In the genomic region with DNA sequence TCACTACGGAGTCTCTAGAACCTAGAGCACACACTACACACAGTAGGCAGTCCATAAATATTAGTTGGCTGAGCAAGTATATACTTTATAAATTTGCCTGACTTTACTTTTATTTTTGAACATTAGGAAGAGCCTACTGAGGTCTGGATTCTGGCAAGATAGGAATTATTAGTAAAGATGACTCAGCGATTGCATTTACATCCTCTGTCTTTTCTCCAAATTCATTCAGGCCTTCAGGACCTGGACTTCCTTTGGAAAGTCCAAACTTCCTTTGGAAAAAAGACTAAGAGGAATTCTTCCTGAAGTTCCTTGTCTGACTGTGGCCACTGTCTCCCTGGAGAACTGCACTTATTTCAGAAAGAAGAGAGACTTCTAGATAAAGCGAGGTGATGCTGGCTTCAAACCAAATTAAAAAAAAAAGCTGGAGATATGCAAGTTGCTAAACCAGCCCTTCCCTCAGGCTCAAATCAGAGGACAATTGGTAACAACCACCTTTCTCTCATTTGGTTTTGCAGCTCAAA, we compare ENCODE assay signal across 2 cellular contexts.
TF ChIP-seq lines count a peak whose summit lies in the region.

No MANE protein-coding gene starts in this region.

TF ChIP-seq in liver, 16 proteins besides CTCF, POLR2A, EP300 and RAD21:
- TF ChIP-seq, protein P1, sequence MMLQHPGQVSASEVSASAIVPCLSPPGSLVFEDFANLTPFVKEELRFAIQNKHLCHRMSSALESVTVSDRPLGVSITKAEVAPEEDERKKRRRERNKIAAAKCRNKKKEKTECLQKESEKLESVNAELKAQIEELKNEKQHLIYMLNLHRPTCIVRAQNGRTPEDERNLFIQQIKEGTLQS (IDR thresholded peaks at IDR 0.05) = no peak
- TF ChIP-seq, protein P2, sequence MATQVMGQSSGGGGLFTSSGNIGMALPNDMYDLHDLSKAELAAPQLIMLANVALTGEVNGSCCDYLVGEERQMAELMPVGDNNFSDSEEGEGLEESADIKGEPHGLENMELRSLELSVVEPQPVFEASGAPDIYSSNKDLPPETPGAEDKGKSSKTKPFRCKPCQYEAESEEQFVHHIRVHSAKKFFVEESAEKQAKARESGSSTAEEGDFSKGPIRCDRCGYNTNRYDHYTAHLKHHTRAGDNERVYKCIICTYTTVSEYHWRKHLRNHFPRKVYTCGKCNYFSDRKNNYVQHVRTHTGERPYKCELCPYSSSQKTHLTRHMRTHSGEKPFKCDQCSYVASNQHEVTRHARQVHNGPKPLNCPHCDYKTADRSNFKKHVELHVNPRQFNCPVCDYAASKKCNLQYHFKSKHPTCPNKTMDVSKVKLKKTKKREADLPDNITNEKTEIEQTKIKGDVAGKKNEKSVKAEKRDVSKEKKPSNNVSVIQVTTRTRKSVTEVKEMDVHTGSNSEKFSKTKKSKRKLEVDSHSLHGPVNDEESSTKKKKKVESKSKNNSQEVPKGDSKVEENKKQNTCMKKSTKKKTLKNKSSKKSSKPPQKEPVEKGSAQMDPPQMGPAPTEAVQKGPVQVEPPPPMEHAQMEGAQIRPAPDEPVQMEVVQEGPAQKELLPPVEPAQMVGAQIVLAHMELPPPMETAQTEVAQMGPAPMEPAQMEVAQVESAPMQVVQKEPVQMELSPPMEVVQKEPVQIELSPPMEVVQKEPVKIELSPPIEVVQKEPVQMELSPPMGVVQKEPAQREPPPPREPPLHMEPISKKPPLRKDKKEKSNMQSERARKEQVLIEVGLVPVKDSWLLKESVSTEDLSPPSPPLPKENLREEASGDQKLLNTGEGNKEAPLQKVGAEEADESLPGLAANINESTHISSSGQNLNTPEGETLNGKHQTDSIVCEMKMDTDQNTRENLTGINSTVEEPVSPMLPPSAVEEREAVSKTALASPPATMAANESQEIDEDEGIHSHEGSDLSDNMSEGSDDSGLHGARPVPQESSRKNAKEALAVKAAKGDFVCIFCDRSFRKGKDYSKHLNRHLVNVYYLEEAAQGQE (IDR thresholded peaks at IDR 0.05) = peak; percentile 28
- TF ChIP-seq HNF4A (conservative IDR thresholded peaks at IDR 0.05) = no peak
- TF ChIP-seq SP1 (IDR thresholded peaks at IDR 0.05) = no peak
- TF ChIP-seq FOXA1 (IDR thresholded peaks at IDR 0.05) = no peak

TF ChIP-seq in HepG2, 621 proteins besides CTCF, POLR2A, EP300 and RAD21:
- TF ChIP-seq, protein P3, sequence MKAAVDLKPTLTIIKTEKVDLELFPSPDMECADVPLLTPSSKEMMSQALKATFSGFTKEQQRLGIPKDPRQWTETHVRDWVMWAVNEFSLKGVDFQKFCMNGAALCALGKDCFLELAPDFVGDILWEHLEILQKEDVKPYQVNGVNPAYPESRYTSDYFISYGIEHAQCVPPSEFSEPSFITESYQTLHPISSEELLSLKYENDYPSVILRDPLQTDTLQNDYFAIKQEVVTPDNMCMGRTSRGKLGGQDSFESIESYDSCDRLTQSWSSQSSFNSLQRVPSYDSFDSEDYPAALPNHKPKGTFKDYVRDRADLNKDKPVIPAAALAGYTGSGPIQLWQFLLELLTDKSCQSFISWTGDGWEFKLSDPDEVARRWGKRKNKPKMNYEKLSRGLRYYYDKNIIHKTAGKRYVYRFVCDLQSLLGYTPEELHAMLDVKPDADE (CRISPR knock-in tag; IDR thresholded peaks at IDR 0.05) = no peak
- TF ChIP-seq, protein P4, sequence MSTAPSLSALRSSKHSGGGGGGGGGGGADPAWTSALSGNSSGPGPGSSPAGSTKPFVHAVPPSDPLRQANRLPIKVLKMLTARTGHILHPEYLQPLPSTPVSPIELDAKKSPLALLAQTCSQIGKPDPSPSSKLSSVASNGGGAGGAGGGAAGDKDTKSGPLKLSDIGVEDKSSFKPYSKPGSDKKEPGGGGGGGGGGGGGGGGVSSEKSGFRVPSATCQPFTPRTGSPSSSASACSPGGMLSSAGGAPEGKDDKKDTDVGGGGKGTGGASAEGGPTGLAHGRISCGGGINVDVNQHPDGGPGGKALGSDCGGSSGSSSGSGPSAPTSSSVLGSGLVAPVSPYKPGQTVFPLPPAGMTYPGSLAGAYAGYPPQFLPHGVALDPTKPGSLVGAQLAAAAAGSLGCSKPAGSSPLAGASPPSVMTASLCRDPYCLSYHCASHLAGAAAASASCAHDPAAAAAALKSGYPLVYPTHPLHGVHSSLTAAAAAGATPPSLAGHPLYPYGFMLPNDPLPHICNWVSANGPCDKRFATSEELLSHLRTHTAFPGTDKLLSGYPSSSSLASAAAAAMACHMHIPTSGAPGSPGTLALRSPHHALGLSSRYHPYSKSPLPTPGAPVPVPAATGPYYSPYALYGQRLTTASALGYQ (CRISPR knock-in tag; IDR thresholded peaks at IDR 0.05) = no peak
- TF ChIP-seq, protein P5, sequence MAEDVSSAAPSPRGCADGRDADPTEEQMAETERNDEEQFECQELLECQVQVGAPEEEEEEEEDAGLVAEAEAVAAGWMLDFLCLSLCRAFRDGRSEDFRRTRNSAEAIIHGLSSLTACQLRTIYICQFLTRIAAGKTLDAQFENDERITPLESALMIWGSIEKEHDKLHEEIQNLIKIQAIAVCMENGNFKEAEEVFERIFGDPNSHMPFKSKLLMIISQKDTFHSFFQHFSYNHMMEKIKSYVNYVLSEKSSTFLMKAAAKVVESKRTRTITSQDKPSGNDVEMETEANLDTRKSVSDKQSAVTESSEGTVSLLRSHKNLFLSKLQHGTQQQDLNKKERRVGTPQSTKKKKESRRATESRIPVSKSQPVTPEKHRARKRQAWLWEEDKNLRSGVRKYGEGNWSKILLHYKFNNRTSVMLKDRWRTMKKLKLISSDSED (CRISPR knock-in tag; IDR thresholded peaks at IDR 0.05) = no peak
- TF ChIP-seq RARA (CRISPR knock-in tag; IDR thresholded peaks at IDR 0.05) (no peak), HNRNPLL (IDR thresholded peaks at IDR 0.05; ENCODE audit: low read depth, low read length, poor library complexity, severe bottlenecking) (no peak), NRL (CRISPR knock-in tag; IDR thresholded peaks at IDR 0.05; ENCODE audit: borderline replicate concordance) (no peak), DNMT3B (CRISPR knock-in tag; conservative IDR thresholded peaks at IDR 0.05) (no peak), ARNTL (CRISPR knock-in tag; IDR thresholded peaks at IDR 0.05) (no peak), NFE2L1 (CRISPR knock-in tag; IDR thresholded peaks at IDR 0.05; ENCODE audit: borderline replicate concordance) (no peak), FOXK1 (CRISPR knock-in tag; IDR thresholded peaks at IDR 0.05; ENCODE audit: borderline replicate concordance, low read depth) (no peak), NR1H2 (CRISPR knock-in tag; IDR thresholded peaks at IDR 0.05; ENCODE audit: borderline replicate concordance, low read depth) (no peak), ZNF432 (CRISPR knock-in tag; IDR thresholded peaks at IDR 0.05; ENCODE audit: borderline replicate concordance) (no peak), ZFP62 (CRISPR knock-in tag; IDR thresholded peaks at IDR 0.05) (no peak), MATR3 (CRISPR knock-in tag; IDR thresholded peaks at IDR 0.05) (no peak), CHD4 (IDR thresholded peaks at IDR 0.05; ENCODE audit: borderline replicate concordance, low read length) (no peak), BRCA1 (CRISPR knock-in tag; IDR thresholded peaks at IDR 0.05) (no peak), ZNF619 (CRISPR knock-in tag; IDR thresholded peaks at IDR 0.05) (no peak), ZNF12 (CRISPR knock-in tag; IDR thresholded peaks at IDR 0.05) (no peak)
- TF ChIP-seq, protein P6, sequence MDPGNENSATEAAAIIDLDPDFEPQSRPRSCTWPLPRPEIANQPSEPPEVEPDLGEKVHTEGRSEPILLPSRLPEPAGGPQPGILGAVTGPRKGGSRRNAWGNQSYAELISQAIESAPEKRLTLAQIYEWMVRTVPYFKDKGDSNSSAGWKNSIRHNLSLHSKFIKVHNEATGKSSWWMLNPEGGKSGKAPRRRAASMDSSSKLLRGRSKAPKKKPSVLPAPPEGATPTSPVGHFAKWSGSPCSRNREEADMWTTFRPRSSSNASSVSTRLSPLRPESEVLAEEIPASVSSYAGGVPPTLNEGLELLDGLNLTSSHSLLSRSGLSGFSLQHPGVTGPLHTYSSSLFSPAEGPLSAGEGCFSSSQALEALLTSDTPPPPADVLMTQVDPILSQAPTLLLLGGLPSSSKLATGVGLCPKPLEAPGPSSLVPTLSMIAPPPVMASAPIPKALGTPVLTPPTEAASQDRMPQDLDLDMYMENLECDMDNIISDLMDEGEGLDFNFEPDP (CRISPR knock-in tag; conservative IDR thresholded peaks at IDR 0.05) = no peak
- TF ChIP-seq, protein P7, sequence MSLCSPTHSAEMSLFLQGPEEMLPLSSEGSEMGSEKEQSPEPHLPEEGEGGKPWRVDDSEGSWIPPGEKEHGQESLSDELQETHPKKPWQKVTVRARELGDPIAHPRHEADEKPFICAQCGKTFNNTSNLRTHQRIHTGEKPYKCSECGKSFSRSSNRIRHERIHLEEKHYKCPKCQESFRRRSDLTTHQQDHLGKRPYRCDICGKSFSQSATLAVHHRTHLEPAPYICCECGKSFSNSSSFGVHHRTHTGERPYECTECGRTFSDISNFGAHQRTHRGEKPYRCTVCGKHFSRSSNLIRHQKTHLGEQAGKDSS (CRISPR knock-in tag; IDR thresholded peaks at IDR 0.05; ENCODE audit: borderline replicate concordance, low read depth) = no peak
